ENCODE assay signal across 8 cellular contexts in the genomic region with DNA sequence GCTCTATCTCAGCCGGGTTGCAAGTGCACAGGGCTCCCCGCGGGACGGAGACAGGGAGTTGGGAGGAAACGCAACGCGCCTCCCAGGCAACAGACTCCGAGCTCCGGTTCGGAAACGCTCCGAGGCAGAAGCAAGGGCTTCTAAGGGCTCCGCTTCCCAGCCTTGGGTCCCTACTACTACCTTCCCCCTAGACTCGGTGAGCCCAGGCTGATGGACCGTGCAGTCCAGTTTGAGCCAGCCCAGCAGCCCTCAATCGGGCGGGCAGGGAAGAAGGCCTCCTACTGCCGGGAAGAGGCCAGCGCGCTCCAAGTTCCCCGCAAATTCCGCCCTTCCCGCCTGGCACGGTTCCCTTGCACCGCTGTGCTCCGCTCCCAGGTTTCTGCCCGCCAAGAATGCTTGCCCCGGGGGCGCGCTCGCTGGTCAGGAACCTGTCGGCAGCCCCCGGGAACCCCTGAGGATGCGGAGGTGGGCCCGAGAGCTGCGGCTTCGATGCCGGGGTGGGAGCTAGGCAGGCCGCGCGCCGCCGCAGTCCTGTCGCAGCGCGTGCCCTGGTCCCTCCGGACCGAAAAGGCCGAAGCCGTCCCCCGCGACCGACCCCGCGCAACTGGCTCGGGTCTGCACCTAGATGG. TPM values are rescaled to one million over a fixed set of nuclear protein-coding genes. Genes with fewer than 3 reads are reported as not detected.
DNase-seq lines count a peak whose midpoint lies in the region; ATAC-seq, FAIRE-seq and TF ChIP-seq lines count a peak whose summit lies in the region.

No MANE protein-coding gene starts in this region.

- H3K36me3 Mint-ChIP-seq in activated CD4-positive, alpha-beta T cell treated with anti-CD3 and anti-CD28 coated beads, Interleukin-2, amount 10 ng/mL, durations not matched to agents 24 days and 14 days (ENCODE audit: low read depth): peaks cover 9% of the 10 kb centered on the region

- intact Hi-C loops in activated CD4-positive, alpha-beta T cell treated with anti-CD3 and anti-CD28 coated beads, Interleukin-2, amount 10 ng/mL, durations not matched to agents 24 days and 14 days (cut with micrococcal nuclease): loop anchor here (1.0 to 2.0 kb wide), 3 partner anchors 31 to 67 kb away; no protein-coding TSS in a partner anchor
- intact Hi-C loops in lower lobe of right lung (cut with DNase I): no loop called here

- no peaks in the 10 kb centered on the region for H3K9me3 ChIP-seq in effector memory CD4-positive, alpha-beta T cell (ENCODE audit: control insufficient read depth, low read length)
- H3K9me3 ChIP-seq in lower lobe of right lung: peaks cover 11% of the 10 kb centered on the region

- H3K27ac Mint-ChIP-seq in activated CD4-positive, alpha-beta T cell treated with anti-CD3 and anti-CD28 coated beads, Interleukin-2, amount 10 ng/mL, durations not matched to agents 24 days and 14 days: no peak overlapping the region

- H3K4me1 Mint-ChIP-seq in activated CD4-positive, alpha-beta T cell treated with anti-CD3 and anti-CD28 coated beads, Interleukin-2, amount 10 ng/mL, durations not matched to agents 24 days and 14 days: peaks cover 12% of the 10 kb centered on the region

- DNase-seq in ELR (ENCODE audit: low read depth) (peak; percentile 64), HuH-7 (ENCODE audit: low spot score) (peak; percentile 72), lower lobe of right lung (peak; percentile 72), RCC 7860 (ENCODE audit: low spot score) (no peak)
- DNase-seq in activated CD4-positive, alpha-beta T cell treated with anti-CD3 and anti-CD28 coated beads, Interleukin-2, amount 10 ng/mL, durations not matched to agents 24 days and 14 days: peak; percentile 75
- DNase-seq in effector memory CD4-positive, alpha-beta T cell: no peak
- DNase-seq in stimulated activated CD8-positive, alpha-beta memory T cell treated with anti-CD3 and anti-CD28 coated beads, Interleukin-12 subunit alpha, Interleukin-12 subunit beta, amount 100 ng/mL, for 1 hour (ENCODE audit: low read depth): peak; percentile 8

- no peaks in the 10 kb centered on the region for H3K27me3 ChIP-seq in effector memory CD4-positive, alpha-beta T cell (replicated peaks; ENCODE audit: control insufficient read depth, insufficient read depth, low read length, poor library complexity, severe bottlenecking)
- H3K27me3 ChIP-seq in lower lobe of right lung (ENCODE audit: low read depth): no peaks in the 10 kb centered on the region

- peaks cover 7% of the 10 kb centered on the region for H3K4me1 ChIP-seq in effector memory CD4-positive, alpha-beta T cell (ENCODE audit: control insufficient read depth, insufficient read depth, low read length, poor library complexity, severe bottlenecking)
- peaks cover 33% of the 10 kb centered on the region for H3K4me1 ChIP-seq in lower lobe of right lung

- H3K4me3 ChIP-seq in effector memory CD4-positive, alpha-beta T cell (ENCODE audit: insufficient read depth, low read depth, low read length, poor library complexity, severe bottlenecking): peak overlapping the region; percentile 86
- peak overlapping the region; percentile 87 for H3K4me3 ChIP-seq in lower lobe of right lung

- peak overlapping the region; percentile 68 for H3K27ac ChIP-seq in effector memory CD4-positive, alpha-beta T cell (ENCODE audit: insufficient read depth, low read length, poor library complexity, severe bottlenecking)
- peak overlapping the region; percentile 86 for H3K27ac ChIP-seq in lower lobe of right lung

- peaks cover 14% of the 10 kb centered on the region for H3K27me3 Mint-ChIP-seq in activated CD4-positive, alpha-beta T cell treated with anti-CD3 and anti-CD28 coated beads, Interleukin-2, amount 10 ng/mL, durations not matched to agents 24 days and 14 days

- H3K9me3 Mint-ChIP-seq in activated CD4-positive, alpha-beta T cell treated with anti-CD3 and anti-CD28 coated beads, Interleukin-2, amount 10 ng/mL, durations not matched to agents 24 days and 14 days: peaks cover 17% of the 10 kb centered on the region

- FAIRE-seq in RCC 7860 (lab: Jason Lieb, UNC): no peak

- TF ChIP-seq CTCF in lower lobe of right lung (IDR thresholded peaks at IDR 0.05): peak; percentile 12

- no peaks in the 10 kb centered on the region for H3K36me3 ChIP-seq in effector memory CD4-positive, alpha-beta T cell (ENCODE audit: control insufficient read depth, insufficient read depth, low read length)
- H3K36me3 ChIP-seq in lower lobe of right lung: no peaks in the 10 kb centered on the region

- H3K4me3 Mint-ChIP-seq in activated CD4-positive, alpha-beta T cell treated with anti-CD3 and anti-CD28 coated beads, Interleukin-2, amount 10 ng/mL, durations not matched to agents 24 days and 14 days: peak overlapping the region; percentile 76

- peak; percentile 55 for ATAC-seq in GM21423 (IDR thresholded peaks at IDR 0.05; ENCODE audit: unreplicated experiment)
- peak; percentile 84 to 90 for ATAC-seq in lower lobe of right lung

RNA-seq across cellular contexts. Expression of a gene that starts 0.7 kb away (rescaled TPM):
- total RNA-seq in activated CD4-positive, alpha-beta T cell treated with anti-CD3 and anti-CD28 coated beads, Interleukin-2, amount 10 ng/mL, durations not matched to agents 24 days and 14 days: 2.1 and 2.3 TPM in 2 replicates
- total RNA-seq in lower lobe of right lung: 36.9 TPM

RNA-seq across cellular contexts. Expression of a gene that starts 48.8 kb away (rescaled TPM):
- total RNA-seq in activated CD4-positive, alpha-beta T cell treated with anti-CD3 and anti-CD28 coated beads, Interleukin-2, amount 10 ng/mL, durations not matched to agents 24 days and 14 days: 15.8 TPM in 2 replicates
- total RNA-seq in lower lobe of right lung: 18.4 TPM

RNA-seq across cellular contexts. Expression of a gene that starts 49.2 kb away (rescaled TPM):
- 69.5 and 71.0 TPM in 2 replicates for total RNA-seq in activated CD4-positive, alpha-beta T cell treated with anti-CD3 and anti-CD28 coated beads, Interleukin-2, amount 10 ng/mL, durations not matched to agents 24 days and 14 days
- 26.3 TPM for total RNA-seq in lower lobe of right lung

Comparison
In these comparisons a context has a peak if more than half of its experiments do, and no peak if none do; other contexts are left out.
1. DNase-seq: peak in ELR (single experiment), HuH-7 (single experiment), activated CD4-positive, alpha-beta T cell treated with anti-CD3 and anti-CD28 coated beads, Interleukin-2, amount 10 ng/mL, durations not matched to agents 24 days and 14 days (single experiment), lower lobe of right lung (single experiment) and stimulated activated CD8-positive, alpha-beta memory T cell treated with anti-CD3 and anti-CD28 coated beads, Interleukin-12 subunit alpha, Interleukin-12 subunit beta, amount 100 ng/mL, for 1 hour (single experiment); none in effector memory CD4-positive, alpha-beta T cell (0 of 3) and RCC 7860 (single experiment).
2. RNA of a gene that starts 0.7 kb away (total RNA-seq): 36.9 TPM in lower lobe of right lung (single experiment); 2.1 to 2.3 TPM in activated CD4-positive, alpha-beta T cell treated with anti-CD3 and anti-CD28 coated beads, Interleukin-2, amount 10 ng/mL, durations not matched to agents 24 days and 14 days; every median in the first group is over 10 times any median in the second.